In genomic region chr20:25044660-25045342, GRCh38 we compare ENCODE assay signal across 15 cellular contexts. TPM values are rescaled to one million over a fixed set of nuclear protein-coding genes. Genes with fewer than 3 reads are reported as not detected.
DNase-seq lines count a peak whose midpoint lies in the region; ATAC-seq and TF ChIP-seq lines count a peak whose summit lies in the region.
"Had no signal": no experiment of that assay in that cellular context is flagged by ENCODE, and none has a peak within 500 bp of the region (broad histone marks: within the 10 kb centered on the region; RNA-seq: fewer than 3 reads in every experiment).

No MANE protein-coding gene starts in this region.

- TF ChIP-seq RAD21 in liver (IDR thresholded peaks at IDR 0.05), result no peak

- H3K4me3 Mint-ChIP-seq in stimulated activated naive B cell treated with anti-CD40 and anti-IgM and Interleukin-4, amounts not matched to agents 10 μg/mL and 1 μg/mL and 100 μg/mL, for 72 hours, result no peak overlapping the region
- H3K4me3 Mint-ChIP-seq: stimulated activated naive CD8-positive, alpha-beta T cell treated with anti-CD3 and anti-CD28 coated beads, Interleukin-15, amount 100 ng/mL, for 72 hours had no signal

- no peaks in the 10 kb centered on the region for H3K27me3 Mint-ChIP-seq in stimulated activated naive B cell treated with anti-CD40 and anti-IgM and Interleukin-4, amounts not matched to agents 10 μg/mL and 1 μg/mL and 100 μg/mL, for 72 hours
- H3K27me3 Mint-ChIP-seq: stimulated activated naive CD8-positive, alpha-beta T cell treated with anti-CD3 and anti-CD28 coated beads, Interleukin-15, amount 100 ng/mL, for 72 hours had no signal

- H3K36me3 Mint-ChIP-seq in stimulated activated naive B cell treated with anti-CD40 and anti-IgM and Interleukin-4, amounts not matched to agents 10 μg/mL and 1 μg/mL and 100 μg/mL, for 72 hours, result peaks cover 7 to 18% of the 10 kb centered on the region in 2 donors
- H3K36me3 Mint-ChIP-seq: activated naive CD4-positive, alpha-beta T cell treated with anti-CD3 and anti-CD28 coated beads, Interleukin-2, amount 50 U/mL, for 72 hours had no signal

- 42% methylated on average over 14 of the region's 14 CpGs for WGBS in liver

- H3K27ac ChIP-seq in cingulate gyrus (ENCODE audit: low read depth, low read length) (peak overlapping the region; percentile 83), liver (ENCODE audit: low read depth in 1 of 2, low read length in 2 of 2) (peak overlapping the region; percentile 51 to 52)
- H3K27ac ChIP-seq: colonic mucosa had no signal

- peaks cover 29 to 75% (median 65%) of the 10 kb centered on the region in 4 donors for H3K4me1 ChIP-seq in liver (ENCODE audit: control insufficient read depth in 4 of 4, insufficient read depth in 4 of 4, low read length in 3 of 4)

- H3K9me3 ChIP-seq in liver (ENCODE audit: control insufficient read depth in 4 of 4, low read length in 3 of 4), result no peaks in the 10 kb centered on the region
- H3K9me3 ChIP-seq: colonic mucosa had no signal

- H3K4me3 ChIP-seq in NB4 (ENCODE audit: low read depth, low read length) (no peak overlapping the region), liver (ENCODE audit: low read depth in 1 of 3, low read length in 3 of 3) (no peak overlapping the region)
- H3K4me3 ChIP-seq: colonic mucosa had no signal

- H3K36me3 ChIP-seq in liver (ENCODE audit: control insufficient read depth in 4 of 4, insufficient read depth in 3 of 4, low read depth in 1 of 4, low read length in 3 of 4), result no peaks in the 10 kb centered on the region
- H3K36me3 ChIP-seq: colonic mucosa had no signal

- no peaks in the 10 kb centered on the region for H3K27me3 ChIP-seq in liver (ENCODE audit: control insufficient read depth in 4 of 4, insufficient read depth in 4 of 4, low read length in 3 of 4)
- H3K27me3 ChIP-seq: colonic mucosa had no signal

- DNase-seq in NB4 (ENCODE audit: low read depth) (peak; percentile 70), ureter (ENCODE audit: low spot score) (no peak)
- no peak for DNase-seq in stimulated activated naive B cell treated with anti-CD40 and anti-IgM and Interleukin-4, amounts not matched to agents 10 μg/mL and 1 μg/mL and 100 μg/mL, for 72 hours
- DNase-seq in activated naive CD4-positive, alpha-beta T cell treated with Interleukin-2 at 50 U/mL for 16 hours, result no peak
- DNase-seq in activated T-cell treated with anti-CD3 and anti-CD28 coated beads, Interleukin-2, amount 50 U/mL, for 48 hours, result no peak
- DNase-seq: colonic mucosa; NCI-H1417 treated with DMSO at 0.1 percent for 48 hours; NCI-H510A; retina; stimulated activated naive CD8-positive, alpha-beta T cell treated with anti-CD3 and anti-CD28 coated beads, Interleukin-15, amount 100 ng/mL, for 72 hours; T-helper 2 cell had no signal

- TF ChIP-seq CTCF in NB4 (IDR thresholded peaks at IDR 0.05; ENCODE audit: low read depth, low read length), result no peak
- no peak for TF ChIP-seq CTCF in liver (IDR thresholded peaks at IDR 0.05; ENCODE audit: low read depth, low read length, missing input control)

- H3K9ac ChIP-seq in liver (ENCODE audit: low read depth in 1 of 2, low read length in 2 of 2), result no peak overlapping the region

- ATAC-seq in stimulated activated naive B cell treated with anti-CD40 and anti-IgM and Interleukin-4, amounts not matched to agents 10 μg/mL and 1 μg/mL and 100 μg/mL, for 72 hours (replicated peaks), result no peak
- ATAC-seq in GM18517 (IDR thresholded peaks at IDR 0.05; ENCODE audit: unreplicated experiment), result no peak
- ATAC-seq: activated naive CD4-positive, alpha-beta T cell treated with anti-CD3 and anti-CD28 coated beads, Interleukin-2, amount 50 U/mL, for 72 hours; stimulated activated naive CD8-positive, alpha-beta T cell treated with anti-CD3 and anti-CD28 coated beads, Interleukin-15, amount 100 ng/mL, for 72 hours had no signal

- no peaks in the 10 kb centered on the region for H3K9me3 Mint-ChIP-seq in stimulated activated naive B cell treated with anti-CD40 and anti-IgM and Interleukin-4, amounts not matched to agents 10 μg/mL and 1 μg/mL and 100 μg/mL, for 72 hours
- H3K9me3 Mint-ChIP-seq: activated naive CD4-positive, alpha-beta T cell treated with anti-CD3 and anti-CD28 coated beads, Interleukin-2, amount 50 U/mL, for 72 hours; stimulated activated naive CD8-positive, alpha-beta T cell treated with anti-CD3 and anti-CD28 coated beads, Interleukin-15, amount 100 ng/mL, for 72 hours had no signal

- H3K4me1 Mint-ChIP-seq in stimulated activated naive B cell treated with anti-CD40 and anti-IgM and Interleukin-4, amounts not matched to agents 10 μg/mL and 1 μg/mL and 100 μg/mL, for 72 hours, result peaks cover 34 to 68% of the 10 kb centered on the region in 2 donors

- H3K27ac Mint-ChIP-seq in stimulated activated naive B cell treated with anti-CD40 and anti-IgM and Interleukin-4, amounts not matched to agents 10 μg/mL and 1 μg/mL and 100 μg/mL, for 72 hours, result peak overlapping the region; percentile 67

- TF ChIP-seq POLR2A in NB4 (IDR thresholded peaks at IDR 0.05; ENCODE audit: extremely low read depth, insufficient read length), result no peak

TF ChIP-seq in liver, 16 proteins besides CTCF, POLR2A, EP300 and RAD21:
- TF ChIP-seq MAX (IDR thresholded peaks at IDR 0.05) (no peak), RXRA (IDR thresholded peaks at IDR 0.05) (no peak), YY1 (IDR thresholded peaks at IDR 0.05) (no peak), JUND (IDR thresholded peaks at IDR 0.05) (no peak), FOXA2 (IDR thresholded peaks at IDR 0.05) (no peak), SP1 (IDR thresholded peaks at IDR 0.05) (no peak), HNF4A (conservative IDR thresholded peaks at IDR 0.05) (no peak), ATF3 (IDR thresholded peaks at IDR 0.05) (no peak), ZBTB33 (IDR thresholded peaks at IDR 0.05) (no peak), EGR1 (IDR thresholded peaks at IDR 0.05; ENCODE audit: low read depth in 2 of 2) (no peak), HNF4G (IDR thresholded peaks at IDR 0.05) (no peak), NR2F2 (IDR thresholded peaks at IDR 0.05) (no peak), REST (IDR thresholded peaks at IDR 0.05) (no peak), TAF1 (conservative IDR thresholded peaks at IDR 0.05) (no peak), FOXA1 (IDR thresholded peaks at IDR 0.05) (no peak), GABPA (IDR thresholded peaks at IDR 0.05 in 1 of 2, conservative IDR thresholded peaks at IDR 0.05 in 1 of 2) (no peak)

RNA-seq across cellular contexts. Expression of gene ACSS1, which starts 13.1 kb away (rescaled TPM):
- total RNA-seq in liver (10 to 100 TPM; 37.2 to 87.5 TPM), ureter (33.7 TPM)
- polyA plus RNA-seq in liver, result 1 to 10 TPM; 5.3 to 7.1 TPM

RNA-seq across cellular contexts. Expression of gene VSX1, which starts 37.1 kb away (rescaled TPM):
- total RNA-seq in liver (under 1 TPM in 1 of 2 donors, not detected in 1; 0.08 TPM), ureter (not detected)
- polyA plus RNA-seq in liver, result under 1 TPM in 1 of 2 donors, not detected in 1; 0.03 TPM
- total RNA-seq: activated naive CD4-positive, alpha-beta T cell treated with anti-CD3 and anti-CD28 coated beads, Interleukin-2, amount 50 U/mL, for 72 hours; colonic mucosa had no signal

RNA-seq across cellular contexts. Expression of gene APMAP, which starts 52.2 kb away (rescaled TPM):
- total RNA-seq in liver (100 to 1,000 TPM; 132 to 378 TPM), ureter (74.0 TPM)
- 100 to 1,000 TPM; 210 to 257 TPM for polyA plus RNA-seq in liver
